In genomic region chr4:41644288-41644914, GRCh38 we compare ENCODE assay signal across 9 cellular contexts.
DNase-seq lines count a peak whose midpoint lies in the region; ATAC-seq and TF ChIP-seq lines count a peak whose summit lies in the region.
"Had no signal": no experiment of that assay in that cellular context is flagged by ENCODE, and none has a peak within 500 bp of the region (broad histone marks: within the 10 kb centered on the region; RNA-seq: fewer than 3 reads in every experiment).

No MANE protein-coding gene starts in this region.

- DNase-seq in WERI-Rb-1 (peak; percentile 89), non-pigmented ciliary epithelial cell (ENCODE audit: low read depth) (peak; percentile 13), NCI-H1436 treated with DMSO at 0.1 percent for 48 hours (lab: John Stamatoyannopoulos, UW) (no peak), DMS 273 treated with DMSO at 0.1 percent for 48 hours (lab: John Stamatoyannopoulos, UW) (no peak), Kasumi-1 (lab: John Stamatoyannopoulos, UW) (no peak)

- H3K9me3 ChIP-seq in WERI-Rb-1 (ENCODE audit: severe bottlenecking) (no peaks in the 10 kb centered on the region), gastroesophageal sphincter (no peaks in the 10 kb centered on the region)

- peak overlapping the region; percentile 87 for H3K27ac ChIP-seq in WERI-Rb-1
- peak overlapping the region in 1 of 4 donors; percentile 27 for H3K27ac ChIP-seq in gastroesophageal sphincter

- no peak for TF ChIP-seq EP300 in gastroesophageal sphincter (IDR thresholded peaks at IDR 0.05)

- H3K27me3 ChIP-seq in WERI-Rb-1 (ENCODE audit: insufficient read depth, low read depth, severe bottlenecking): no peaks in the 10 kb centered on the region
- no peaks in the 10 kb centered on the region for H3K27me3 ChIP-seq in gastroesophageal sphincter

- TF ChIP-seq CTCF in GM12873 (IDR thresholded peaks at IDR 0.05; ENCODE audit: insufficient read depth, low read depth, low read length, missing control alignments) (peak; percentile 69), WERI-Rb-1 (IDR thresholded peaks at IDR 0.05; ENCODE audit: low read depth, low read length) (peak; percentile 96), gastroesophageal sphincter (IDR thresholded peaks at IDR 0.05) (peak; percentile 80 to 97 (median 87))

- H3K4me1 ChIP-seq in gastroesophageal sphincter: peaks cover 0 to 28% (median 11%) of the 10 kb centered on the region in 3 donors

- H3K4me3 ChIP-seq in WERI-Rb-1 (ENCODE audit: low read depth, low read length) (peak overlapping the region; percentile 71), gastroesophageal sphincter (peak overlapping the region in 1 of 2 donors; percentile 38)

- H3K36me3 ChIP-seq in WERI-Rb-1 (peaks cover 16% of the 10 kb centered on the region), gastroesophageal sphincter (peaks cover 0 to 14% of the 10 kb centered on the region in 2 donors)

- TF ChIP-seq POLR2A in gastroesophageal sphincter (IDR thresholded peaks at IDR 0.05): no peak

- 9 to 20% methylated on average over 11 to 37 of the region's 41 CpGs for WGBS in gastroesophageal sphincter (ENCODE audit: low coverage in 1 of 2), 2 donors

- ATAC-seq in gastroesophageal sphincter (peak; percentile 90), GM18867 (IDR thresholded peaks at IDR 0.05; ENCODE audit: unreplicated experiment) (no peak)
- ATAC-seq: naive thymus-derived CD4-positive, alpha-beta T cell had no signal

Comparison
In these comparisons a context has a peak if more than half of its experiments do, and no peak if none do; other contexts are left out.
1. DNase-seq: peak in WERI-Rb-1 (single experiment) and non-pigmented ciliary epithelial cell (single experiment); none in NCI-H1436 treated with DMSO at 0.1 percent for 48 hours (single experiment), DMS 273 treated with DMSO at 0.1 percent for 48 hours (single experiment) and Kasumi-1 (0 of 2).
2. Peak in every context shown above with its lines, with median percentiles within 50 percentile points of each other: CTCF ChIP-seq.